In genomic region chr16:71396589-71396988, GRCh38 we compare ENCODE assay signal across 9 cellular contexts. TPM values are rescaled to one million over a fixed set of nuclear protein-coding genes. Genes with fewer than 3 reads are reported as not detected.
"Had no signal": no experiment of that assay in that cellular context is flagged by ENCODE, and none has a peak within 500 bp of the region (broad histone marks: within the 10 kb centered on the region; RNA-seq: fewer than 3 reads in every experiment).

No MANE protein-coding gene starts in this region.

- H3K4me2 ChIP-seq: GM23338 had no signal

- H3K27ac ChIP-seq: HL-60 had no signal

- DNase-seq: H7, HFFc6, IMR-90 had no signal

- H3K4me3 ChIP-seq: GM23338, HAP-1 had no signal

- H3K9me3 Mint-ChIP-seq: GM23338, HFFc6 had no signal

- ATAC-seq: GM23338, HCT116 had no signal

- H3K4me1 ChIP-seq: HAP-1 had no signal

- H3K27ac Mint-ChIP-seq: GM23338, HFFc6 had no signal

- H3K4me3 Mint-ChIP-seq: GM23338, HFFc6 had no signal

- H3K36me3 ChIP-seq: HAP-1 had no signal

- H2AFZ ChIP-seq: GM23338 had no signal

- H3K9me3 ChIP-seq: HAP-1 had no signal

RNA-seq across cellular contexts. Expression of gene TLE7, which starts 45.3 kb away (rescaled TPM):
- total RNA-seq: H4, H7, HFFc6, HT1080, IMR-90 had no signal
- polyA plus RNA-seq: IMR-90 had no signal
